In the genomic region with DNA sequence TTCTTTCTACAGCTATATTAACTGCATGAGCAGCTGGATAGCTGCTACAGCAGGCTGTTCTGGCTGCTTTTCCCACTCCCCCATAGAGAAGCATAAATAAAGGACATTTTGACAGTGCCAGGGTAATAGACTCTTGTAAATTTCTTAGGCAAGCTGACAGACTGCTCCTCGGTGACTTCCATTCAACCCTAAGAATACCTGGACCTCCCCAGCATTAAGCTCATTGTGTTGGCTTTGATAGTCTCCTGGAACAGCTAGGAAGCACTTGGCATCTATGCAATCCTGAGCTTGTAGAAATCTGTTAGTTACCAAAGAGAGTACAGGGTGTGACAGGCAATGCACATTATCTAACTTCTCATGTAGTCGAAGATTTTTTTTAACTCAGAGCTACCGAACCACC, we compare ENCODE assay signal across 13 cellular contexts.
"Had no signal": no experiment of that assay in that cellular context is flagged by ENCODE, and none has a peak within 500 bp of the region (broad histone marks: within the 10 kb centered on the region; RNA-seq: fewer than 3 reads in every experiment).

No MANE protein-coding gene starts in this region.

- ATAC-seq: activated CD8-positive, alpha-beta T cell treated with anti-CD3 and anti-CD28 coated beads, Interleukin-2, amount 10 ng/mL, durations not matched to agents 7 days and 5 days; T-helper 17 cell; WTC11 had no signal

- H3K4me1 ChIP-seq: colonic mucosa, uterus had no signal

- H3K4me3 ChIP-seq: cardiac muscle cell, colonic mucosa, ovary, stomach, uterus had no signal

- H3K27ac ChIP-seq: cardiac muscle cell, colonic mucosa, ovary, stomach, uterus had no signal

- H3K36me3 ChIP-seq: cardiac muscle cell, colonic mucosa, ovary, stomach, uterus had no signal

- DNase-seq: activated CD4-positive, alpha-beta T cell treated with anti-CD3 and anti-CD28 coated beads for 48 hours; activated CD8-positive, alpha-beta memory T cell treated with anti-CD3 and anti-CD28 coated beads, Interleukin-2, amount 50 U/mL, for 48 hours; activated CD8-positive, alpha-beta T cell treated with anti-CD3 and anti-CD28 coated beads, Interleukin-2, amount 10 ng/mL, durations not matched to agents 7 days and 5 days; aorta; colonic mucosa; ovary; small intestine; stomach; T-helper 17 cell; uterus had no signal

- H3K27me3 ChIP-seq: cardiac muscle cell, colonic mucosa, ovary, stomach, uterus had no signal

- FAIRE-seq: endothelial cell of umbilical vein, small intestine had no signal

- H3K9me3 ChIP-seq: colonic mucosa, ovary, stomach, uterus had no signal
